28 cellular contexts compared by ENCODE assay signal in genomic region chr1:31541201-31541600, GRCh38. TPM values are rescaled to one million over a fixed set of nuclear protein-coding genes. Genes with fewer than 3 reads are reported as not detected.
"Had no signal": no experiment of that assay in that cellular context is flagged by ENCODE, and none has a peak within 500 bp of the region (broad histone marks: within the 10 kb centered on the region; RNA-seq: fewer than 3 reads in every experiment).

No MANE protein-coding gene starts in this region.

- H3K27ac Mint-ChIP-seq: natural killer cell; nephron; neural progenitor cell; progenitor cell of endocrine pancreas; stimulated activated memory B cell treated with anti-CD40 and anti-IgM and Interleukin-4, amounts not matched to agents 10 μg/mL and 1 μg/mL and 100 μg/mL, for 72 hours; stimulated activated naive CD8-positive, alpha-beta T cell treated with anti-CD3 and anti-CD28 coated beads, Interleukin-15, amount 100 ng/mL, for 72 hours had no signal

- H3K27me3 Mint-ChIP-seq: progenitor cell of endocrine pancreas; stimulated activated naive CD8-positive, alpha-beta T cell treated with anti-CD3 and anti-CD28 coated beads, Interleukin-15, amount 100 ng/mL, for 72 hours had no signal

- H3K79me2 ChIP-seq: parathyroid adenoma had no signal

- H3K4me2 ChIP-seq: neural progenitor cell had no signal

- H3K36me3 Mint-ChIP-seq: natural killer cell; neural progenitor cell; stimulated activated memory B cell treated with anti-CD40 and anti-IgM and Interleukin-4, amounts not matched to agents 10 μg/mL and 1 μg/mL and 100 μg/mL, for 72 hours had no signal

- H3K4me1 ChIP-seq: neural progenitor cell, parathyroid adenoma, psoas muscle, right lobe of liver, sigmoid colon, thyroid gland, tibial nerve, upper lobe of left lung, vagina had no signal

- H3K4me3 Mint-ChIP-seq: natural killer cell; nephron; stimulated activated memory B cell treated with anti-CD40 and anti-IgM and Interleukin-4, amounts not matched to agents 10 μg/mL and 1 μg/mL and 100 μg/mL, for 72 hours; stimulated activated naive CD8-positive, alpha-beta T cell treated with anti-CD3 and anti-CD28 coated beads, Interleukin-15, amount 100 ng/mL, for 72 hours had no signal

- H3K4me3 ChIP-seq: neural progenitor cell, ovary, psoas muscle, right lobe of liver, sigmoid colon, thoracic aorta, thyroid gland, tibial nerve, upper lobe of left lung, vagina had no signal

- H3K9me3 ChIP-seq: ovary, right lobe of liver, sigmoid colon, thyroid gland, vagina had no signal

- H3K27ac ChIP-seq: neural progenitor cell, ovary, parathyroid adenoma, psoas muscle, right lobe of liver, sigmoid colon, thoracic aorta, thyroid gland, tibial nerve, upper lobe of left lung, vagina had no signal

- H3K36me3 ChIP-seq: neural progenitor cell, ovary, right lobe of liver, sigmoid colon, thoracic aorta, thyroid gland, tibial nerve, upper lobe of left lung, vagina had no signal

- H3K4me1 Mint-ChIP-seq: nephron; neural progenitor cell; stimulated activated memory B cell treated with anti-CD40 and anti-IgM and Interleukin-4, amounts not matched to agents 10 μg/mL and 1 μg/mL and 100 μg/mL, for 72 hours had no signal

- DNase-seq: natural killer cell; occipital lobe; ovary; psoas muscle; right cardiac atrium; right lobe of liver; sigmoid colon; small intestine; stimulated activated CD4-positive, alpha-beta T cell treated with anti-CD3 and anti-CD28 coated beads, Interleukin-15, amount 100 ng/mL, for 24 hours; stimulated activated CD4-positive, alpha-beta T cell treated with anti-CD3 and anti-CD28 coated beads, Interleukin-2, amount 100 ng/mL, for 24 hours; stimulated activated CD4-positive, alpha-beta T cell treated with anti-CD3 and anti-CD28 coated beads, Interleukin-4, amount 100 ng/mL, for 1 hour; stimulated activated CD4-positive, alpha-beta T cell treated with anti-CD3 and anti-CD28 coated beads, Interleukin-4, amount 100 ng/mL, for 4 hours; stimulated activated CD8-positive, alpha-beta memory T cell treated with anti-CD3 and anti-CD28 coated beads, Interleukin-4, amount 100 ng/mL, for 48 hours; stimulated activated naive CD4-positive, alpha-beta T cell; stimulated activated naive CD8-positive, alpha-beta T cell treated with anti-CD3 and anti-CD28 coated beads, Interleukin-15, amount 100 ng/mL, for 72 hours; stimulated activated naive CD8-positive, alpha-beta T cell treated with anti-CD3 and anti-CD28 coated beads, Interleukin-15, Interleukin-2, amounts not matched to agents 100 U/mL and 50 U/mL, for 24 hours; substantia nigra; thyroid gland; trophoblast cell; upper lobe of left lung had no signal

- H2AFZ ChIP-seq: neural progenitor cell, parathyroid adenoma had no signal

- H3K9me3 Mint-ChIP-seq: natural killer cell; stimulated activated naive CD8-positive, alpha-beta T cell treated with anti-CD3 and anti-CD28 coated beads, Interleukin-15, amount 100 ng/mL, for 72 hours had no signal

RNA-seq across cellular contexts. Expression of gene TINAGL1, which starts 35.1 kb away (rescaled TPM):
- total RNA-seq: natural killer cell had no signal
